In the genomic region with DNA sequence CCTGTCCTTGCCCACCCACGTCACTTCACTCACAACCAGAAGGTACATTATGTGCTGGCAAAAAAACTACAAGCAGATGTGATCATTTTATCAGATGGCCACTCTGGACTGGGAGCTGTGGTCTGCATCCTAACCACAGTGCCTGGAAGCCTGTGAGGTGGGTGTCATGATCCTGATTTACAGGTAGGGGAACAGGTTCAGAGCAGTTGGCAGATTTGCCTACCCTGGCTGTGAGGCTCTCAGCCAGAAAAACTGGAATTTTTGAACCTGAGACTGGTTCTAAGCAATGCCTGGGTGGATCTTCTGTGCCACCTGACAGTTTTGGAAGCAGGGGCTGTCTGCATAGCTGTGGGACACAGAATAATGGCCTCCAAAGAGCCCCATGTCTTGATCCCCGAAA, we compare ENCODE assay signal across 20 cellular contexts.
DNase-seq lines count a peak whose midpoint lies in the region; ATAC-seq, FAIRE-seq and TF ChIP-seq lines count a peak whose summit lies in the region.
"Had no signal": no experiment of that assay in that cellular context is flagged by ENCODE, and none has a peak within 500 bp of the region (broad histone marks: within the 10 kb centered on the region; RNA-seq: fewer than 3 reads in every experiment).

No MANE protein-coding gene starts in this region.

- intact Hi-C loops in OCI-LY7 (cut with micrococcal nuclease; ENCODE audit: unreplicated experiment) (no loop called here), K562 (cut with micrococcal nuclease) (no loop called here), posterior vena cava (cut with DNase I) (no loop called here)

- no peak for DNase-seq in OCI-LY7 (ENCODE audit: low spot score)
- DNase-seq in K562 (ENCODE audit: extremely low read depth in 1 of 4, low spot score in 3 of 4), result no peak
- peak; percentile 19 for DNase-seq in posterior vena cava (ENCODE audit: low spot score)
- no peak for DNase-seq in germinal center (ENCODE audit: low spot score)
- no peak for DNase-seq in foreskin melanocyte
- DNase-seq in substantia nigra (lab: John Stamatoyannopoulos, UW), result no peak
- DNase-seq: CD4-positive, alpha-beta memory T cell; COR-L47; NCI-H1105 treated with DMSO at 0.1 percent for 48 hours; NCI-H146; NCI-H1930; NCI-H2107; NCI-H524; NCI-H774; NK-92 treated with Interleukin-12 subunit alpha and Interleukin-12 subunit beta, amount 100 ng/mL, for 24 hours; RPMI8226 had no signal

- H3K9me2 ChIP-seq in OCI-LY7 (ENCODE audit: insufficient read depth, low read length), result no peaks in the 10 kb centered on the region

- H3K79me2 ChIP-seq in OCI-LY7 (ENCODE audit: insufficient read depth, low read depth, low read length), result no peaks in the 10 kb centered on the region
- H3K79me2 ChIP-seq in K562 (ENCODE audit: control insufficient read depth, insufficient read depth, low read length), result no peaks in the 10 kb centered on the region

- H2AFZ ChIP-seq in OCI-LY7 (ENCODE audit: low read length), result peak overlapping the region; percentile 89; the same call in 1 of the 2 replicates
- no peak overlapping the region for H2AFZ ChIP-seq in K562 (ENCODE audit: low read depth, low read length)

- POLR2A ChIA-PET in OCI-LY7 (lab: Charles Lee) (interaction anchor here (1.1 kb wide), 1 partner anchor 11 kb away, joined by 5 read pairs; no protein-coding TSS in a partner anchor), K562 (lab: Yijun Ruan, JAX) (interaction anchor here (0.9 to 1.2 kb wide), 3 partner anchors 15 to 57 kb away, joined by 3 to 4 read pairs (median 4); no protein-coding TSS in a partner anchor)

- CTCF ChIA-PET in OCI-LY7 (lab: Charles Lee; ENCODE audit: unreplicated experiment) (interaction anchor here (0.6 to 0.7 kb wide), 2 partner anchors 8 to 55 kb away, joined by 3 read pairs; no protein-coding TSS in a partner anchor), K562 (lab: Yijun Ruan, JAX; ENCODE audit: low intra/inter-chr PET ratio) (no interaction called here)

- BruUV-seq in OCI-LY7 (replicated peaks; lab: Mats Ljungman, UMichigan), result no TSS peak
- BruUV-seq in K562 (replicated peaks; lab: Mats Ljungman, UMichigan), result no TSS peak

- no peak overlapping the region for H3K9ac ChIP-seq in K562 (ENCODE audit: insufficient read depth in 1 of 2, low read depth in 2 of 2, low read length in 2 of 2)

- in situ Hi-C loops in K562 (cut with MboI), result no loop called here

- no peak overlapping the region for H3K4me2 ChIP-seq in OCI-LY7 (ENCODE audit: low read length)
- H3K4me2 ChIP-seq in K562 (ENCODE audit: insufficient read depth, low read length), result no peak overlapping the region

- H3K9me3 ChIP-seq in OCI-LY7 (ENCODE audit: low read length) (0 out of 2 replicates have a peak, but pooled peaks cover 5% of the 10 kb centered on the region), K562 (replicated peaks; ENCODE audit: control insufficient read depth, insufficient read depth, low read depth, low read length) (no peaks in the 10 kb centered on the region)

- ATAC-seq in K562 (no peak), GM18520 (IDR thresholded peaks at IDR 0.05; ENCODE audit: unreplicated experiment) (no peak)
- ATAC-seq: HepG2 had no signal

- no peak for TF ChIP-seq EP300 in K562 (IDR thresholded peaks at IDR 0.05; ENCODE audit: low read length)

- H3K4me3 ChIP-seq in OCI-LY7 (ENCODE audit: low read depth, low read length, poor library complexity, severe bottlenecking) (no peak overlapping the region), K562 (no peak overlapping the region)
- H3K4me3 ChIP-seq: MG63 had no signal

- no peak for FAIRE-seq in K562 (lab: Jason Lieb, UNC)
- FAIRE-seq: H1, HepG2 had no signal

- 49% methylated on average over 2 of the region's 2 CpGs for WGBS in K562 (ENCODE audit: insufficient coverage, low coverage, missing lambda C conversion rate)

- H3K27me3 ChIP-seq in K562 (ENCODE audit: control insufficient read depth in 2 of 2, insufficient read depth in 2 of 2, low read length in 2 of 2), result peaks cover 2 to 30% of the 10 kb centered on the region in 2 experiments; a peak in 4 of 5 replicates
- H3K27me3 ChIP-seq: MG63 had no signal

- TF ChIP-seq CTCF in OCI-LY7 (conservative IDR thresholded peaks at IDR 0.05; ENCODE audit: low read length), result no peak
- TF ChIP-seq CTCF in K562 (IDR thresholded peaks at IDR 0.05 in 2 of 3, conservative IDR thresholded peaks at IDR 0.05 in 1 of 3; ENCODE audit: insufficient read depth in 2 of 3, low read depth in 1 of 3, low read length in 3 of 3), result no peak

- peaks cover 10% of the 10 kb centered on the region for H3K4me1 ChIP-seq in OCI-LY7 (ENCODE audit: insufficient read depth, low read length, poor library complexity, severe bottlenecking)
- peaks cover 0 to 9% of the 10 kb centered on the region in 2 experiments; a peak in 3 of 5 replicates for H3K4me1 ChIP-seq in K562 (replicated peaks in 1 of 2; ENCODE audit: control insufficient read depth in 2 of 2, insufficient read depth in 2 of 2, low read length in 2 of 2)

- no peak for TF ChIP-seq POLR2A in K562 (conservative IDR thresholded peaks at IDR 0.05)

- H4K20me1 ChIP-seq in OCI-LY7 (ENCODE audit: insufficient read depth, low read length) (no peaks in the 10 kb centered on the region), K562 (replicated peaks; ENCODE audit: control insufficient read depth, insufficient read depth, low read length) (no peaks in the 10 kb centered on the region)

- no peak overlapping the region for H3K27ac ChIP-seq in OCI-LY7 (ENCODE audit: low read depth, low read length, poor library complexity, severe bottlenecking)
- no peak overlapping the region for H3K27ac ChIP-seq in K562 (ENCODE audit: extremely low read depth, low read depth, low read length)
- no peak overlapping the region for H3K27ac ChIP-seq in substantia nigra (ENCODE audit: low read depth, low read length, poor library complexity, severe bottlenecking)

- TF ChIP-seq RAD21 in K562 (CRISPR knock-in tag; conservative IDR thresholded peaks at IDR 0.05 in 1 of 2, IDR thresholded peaks at IDR 0.05 in 1 of 2), result no peak

- H3K9me1 ChIP-seq in K562 (ENCODE audit: control insufficient read depth, insufficient read depth, low read length), result no peaks in the 10 kb centered on the region

- H3K36me3 ChIP-seq in OCI-LY7 (ENCODE audit: insufficient read depth, low read length) (no peaks in the 10 kb centered on the region), K562 (ENCODE audit: control insufficient read depth, insufficient read depth, low read length) (no peaks in the 10 kb centered on the region)
- H3K36me3 ChIP-seq: MG63 had no signal

TF ChIP-seq in K562, 482 proteins besides CTCF, POLR2A, EP300 and RAD21:
- TF ChIP-seq ZNF175 (CRISPR knock-in tag; IDR thresholded peaks at IDR 0.05; ENCODE audit: low read depth) (0 out of 2 replicates have a peak, but pooled peaks have one; percentile 2), CTBP1 (IDR thresholded peaks at IDR 0.05; ENCODE audit: borderline replicate concordance) (no peak), ZNF589 (CRISPR knock-in tag; IDR thresholded peaks at IDR 0.05; ENCODE audit: low read depth) (peak; percentile 70; the same call in 1 of the 2 replicates), ZNF766 (CRISPR knock-in tag; conservative IDR thresholded peaks at IDR 0.05) (no peak)
